ENCODE assay signal across 2 cellular contexts in genomic region chr4:73401412-73401811, GRCh38.
TF ChIP-seq lines count a peak whose summit lies in the region.

No MANE protein-coding gene starts in this region.

TF ChIP-seq in GM23338, 12 proteins besides CTCF, POLR2A, EP300 and RAD21:
- no peak for TF ChIP-seq POLR2AphosphoS5 (IDR thresholded peaks at IDR 0.05; ENCODE audit: low read depth)
- no peak for TF ChIP-seq CREB1 (CRISPR knock-in tag; IDR thresholded peaks at IDR 0.05; ENCODE audit: low read depth)
- no peak for TF ChIP-seq NANOG (IDR thresholded peaks at IDR 0.05; ENCODE audit: borderline replicate concordance)
- no peak for TF ChIP-seq STAT1 (IDR thresholded peaks at IDR 0.05; ENCODE audit: unreplicated experiment)
- TF ChIP-seq REST (IDR thresholded peaks at IDR 0.05; ENCODE audit: unreplicated experiment), result no peak
- no peak for TF ChIP-seq ZNF114 (CRISPR knock-in tag; IDR thresholded peaks at IDR 0.05)
- TF ChIP-seq JUNB (IDR thresholded peaks at IDR 0.05; ENCODE audit: unreplicated experiment), result no peak
- TF ChIP-seq ZNF462 (CRISPR knock-in tag; IDR thresholded peaks at IDR 0.05), result no peak
- no peak for TF ChIP-seq ETS1 (IDR thresholded peaks at IDR 0.05)
- no peak for TF ChIP-seq EZH2phosphoT487 (IDR thresholded peaks at IDR 0.05; ENCODE audit: unreplicated experiment)

TF ChIP-seq in HepG2, 621 proteins besides CTCF, POLR2A, EP300 and RAD21 (continues in another document):
- TF ChIP-seq ZSCAN25 (CRISPR knock-in tag; IDR thresholded peaks at IDR 0.05) (no peak), ZNF597 (CRISPR knock-in tag; IDR thresholded peaks at IDR 0.05) (no peak), HDAC2 (CRISPR knock-in tag; IDR thresholded peaks at IDR 0.05) (peak; percentile 28; the same call in 1 of the 2 replicates), ZNF784 (CRISPR knock-in tag; IDR thresholded peaks at IDR 0.05; ENCODE audit: borderline replicate concordance) (no peak), PPARG (CRISPR knock-in tag; conservative IDR thresholded peaks at IDR 0.05) (peak; percentile 49; the same call in 1 of the 2 replicates), ZGPAT (CRISPR knock-in tag; IDR thresholded peaks at IDR 0.05) (peak; percentile 19; the same call in 1 of the 2 replicates), YEATS4 (CRISPR knock-in tag; IDR thresholded peaks at IDR 0.05; ENCODE audit: borderline replicate concordance) (no peak), MTF1 (CRISPR knock-in tag; IDR thresholded peaks at IDR 0.05) (no peak), ARID3A (IDR thresholded peaks at IDR 0.05; ENCODE audit: low read depth, low read length) (no peak), ZNF562 (CRISPR knock-in tag; IDR thresholded peaks at IDR 0.05; ENCODE audit: borderline replicate concordance) (no peak), ZC3H4 (CRISPR knock-in tag; IDR thresholded peaks at IDR 0.05; ENCODE audit: borderline replicate concordance) (no peak), TFE3 (CRISPR knock-in tag; IDR thresholded peaks at IDR 0.05) (no peak), NFIC (IDR thresholded peaks at IDR 0.05; ENCODE audit: low read length) (peak; percentile 75; the same call in 1 of the 2 replicates), ZNF432 (CRISPR knock-in tag; IDR thresholded peaks at IDR 0.05; ENCODE audit: borderline replicate concordance) (no peak), RARA (CRISPR knock-in tag; IDR thresholded peaks at IDR 0.05) (peak; percentile 28; the same call in 1 of the 2 replicates), MTA3 (CRISPR knock-in tag; IDR thresholded peaks at IDR 0.05) (no peak), HIVEP1 (CRISPR knock-in tag; IDR thresholded peaks at IDR 0.05) (no peak), NR3C1 (CRISPR knock-in tag; IDR thresholded peaks at IDR 0.05) (no peak), SKIL (CRISPR knock-in tag; IDR thresholded peaks at IDR 0.05; ENCODE audit: borderline replicate concordance) (no peak), ZNF749 (CRISPR knock-in tag; IDR thresholded peaks at IDR 0.05; ENCODE audit: borderline replicate concordance) (no peak), HNF1A (IDR thresholded peaks at IDR 0.05; ENCODE audit: low read depth) (peak; percentile 61), HNF1A (CRISPR knock-in tag; IDR thresholded peaks at IDR 0.05; ENCODE audit: borderline replicate concordance) (peak; percentile 49; the same call in 1 of the 2 replicates), SOX13 (IDR thresholded peaks at IDR 0.05) (no peak), SOX13 (CRISPR knock-in tag; conservative IDR thresholded peaks at IDR 0.05 in 1 of 2, IDR thresholded peaks at IDR 0.05 in 1 of 2) (peak in 1 of 2 experiments; percentile 52; a peak in 1 of 4 replicates), MED1 (CRISPR knock-in tag; IDR thresholded peaks at IDR 0.05) (peak; percentile 79), ZNF629 (CRISPR knock-in tag; conservative IDR thresholded peaks at IDR 0.05) (no peak), CEBPG (CRISPR knock-in tag; IDR thresholded peaks at IDR 0.05) (0 out of 2 replicates have a peak, but pooled peaks have one; percentile 11), POLR2AphosphoS5 (IDR thresholded peaks at IDR 0.05; ENCODE audit: low read depth, low read length) (no peak), ZNF12 (CRISPR knock-in tag; IDR thresholded peaks at IDR 0.05) (no peak), BCL6 (CRISPR knock-in tag; IDR thresholded peaks at IDR 0.05) (peak; percentile 42; the same call in 1 of the 2 replicates), CREBL2 (CRISPR knock-in tag; IDR thresholded peaks at IDR 0.05; ENCODE audit: borderline replicate concordance) (no peak), ZBTB8A (CRISPR knock-in tag; IDR thresholded peaks at IDR 0.05; ENCODE audit: borderline replicate concordance, low read depth) (no peak), ZNF674 (CRISPR knock-in tag; IDR thresholded peaks at IDR 0.05; ENCODE audit: low read depth) (no peak), SAP130 (CRISPR knock-in tag; IDR thresholded peaks at IDR 0.05; ENCODE audit: low read depth) (peak; percentile 54), ZNF609 (CRISPR knock-in tag; IDR thresholded peaks at IDR 0.05; ENCODE audit: borderline replicate concordance) (peak; percentile 55; the same call in 1 of the 2 replicates), KMT2B (CRISPR knock-in tag; IDR thresholded peaks at IDR 0.05) (no peak), SAFB2 (CRISPR knock-in tag; IDR thresholded peaks at IDR 0.05; ENCODE audit: borderline replicate concordance, low read depth) (no peak), TAF1 (CRISPR knock-in tag; IDR thresholded peaks at IDR 0.05) (no peak)
